1 cellular context compared by ENCODE assay signal in genomic region chr1:110203021-110203661, GRCh38.
A peak's percentile ranks its signal among the peaks of the same experiment; 100 is the strongest.
TF ChIP-seq lines count a peak whose summit lies in the region.

No MANE protein-coding gene starts in this region.

TF ChIP-seq in H1, 55 proteins besides CTCF, POLR2A, EP300 and RAD21:
- TF ChIP-seq RXRA (IDR thresholded peaks at IDR 0.05; ENCODE audit: insufficient read depth, low read depth, low read length) = no peak
- TF ChIP-seq YY1 (IDR thresholded peaks at IDR 0.05; ENCODE audit: low read depth, low read length) = peak; percentile 76
- TF ChIP-seq SIRT6 (IDR thresholded peaks at IDR 0.05; ENCODE audit: low read length) = no peak
- TF ChIP-seq SRF (IDR thresholded peaks at IDR 0.05; ENCODE audit: low read depth, low read length) = no peak
TF ChIP-seq in H1: peak in this region for 1.
